16 cellular contexts compared by ENCODE assay signal in genomic region chr22:49633010-49633324, GRCh38.
A peak's percentile ranks its signal among the peaks of the same experiment; 100 is the strongest.
DNase-seq lines count a peak whose midpoint lies in the region; ATAC-seq and TF ChIP-seq lines count a peak whose summit lies in the region.
"Had no signal": no experiment of that assay in that cellular context is flagged by ENCODE, and none has a peak within 500 bp of the region (broad histone marks: within the 10 kb centered on the region; RNA-seq: fewer than 3 reads in every experiment).

No MANE protein-coding gene starts in this region.

- H3K4me1 Mint-ChIP-seq in natural killer cell: peaks cover 6 to 27% of the 10 kb centered on the region in 2 donors

- no peaks in the 10 kb centered on the region for H3K36me3 Mint-ChIP-seq in natural killer cell

- no peak for TF ChIP-seq CTCF in HEK293 (tag by site-specific recombination; IDR thresholded peaks at IDR 0.05)
- no peak for TF ChIP-seq CTCF in osteoblast (IDR thresholded peaks at IDR 0.05; ENCODE audit: extremely low read depth, low read depth, low read length)
- TF ChIP-seq CTCF in natural killer cell (IDR thresholded peaks at IDR 0.05): no peak

- no peak overlapping the region for H3K4me3 Mint-ChIP-seq in natural killer cell

- H3K27ac ChIP-seq in HEK293 (ENCODE audit: extremely low read depth, low read depth, low read length): no peak overlapping the region
- H3K27ac ChIP-seq in right cardiac atrium (ENCODE audit: low read length): no peak overlapping the region
- no peak overlapping the region for H3K27ac ChIP-seq in osteoblast (ENCODE audit: low read depth, low read length)
- H3K27ac ChIP-seq: C4-2B, tibial artery had no signal

- H3K4me3 ChIP-seq in HEK293 (ENCODE audit: low read depth, low read length) (no peak overlapping the region), NT2/D1 (ENCODE audit: insufficient read length, low read depth) (no peak overlapping the region), right cardiac atrium (ENCODE audit: low read length) (no peak overlapping the region), osteoblast (ENCODE audit: insufficient read depth, low read length) (no peak overlapping the region)

- POLR2A ChIA-PET in HEK293 (lab: Yijun Ruan, JAX): no interaction called here

- no peaks in the 10 kb centered on the region for H3K79me2 ChIP-seq in osteoblast (ENCODE audit: insufficient read depth, low read length)

- no peaks in the 10 kb centered on the region for H3K36me3 ChIP-seq in HEK293 (ENCODE audit: control insufficient read depth in 2 of 2, insufficient read depth in 1 of 2, low read length in 2 of 2)
- H3K36me3 ChIP-seq in NT2/D1 (ENCODE audit: insufficient read depth, insufficient read length, low read length): no peaks in the 10 kb centered on the region
- no peaks in the 10 kb centered on the region for H3K36me3 ChIP-seq in osteoblast (ENCODE audit: insufficient read depth, low read length)
- H3K36me3 ChIP-seq: tibial artery had no signal

- intact Hi-C loops in right cardiac atrium (cut with DNase I) (loop anchor here in 1 of 4 donors (10.0 kb wide), 1 partner anchor 1058 kb away; no protein-coding TSS in a partner anchor), natural killer cell (cut with micrococcal nuclease) (no loop called here)

- H3K27me3 ChIP-seq in NT2/D1 (ENCODE audit: insufficient read depth, insufficient read length) (peaks cover 8% of the 10 kb centered on the region), right cardiac atrium (ENCODE audit: control insufficient read depth, insufficient read depth) (no peaks in the 10 kb centered on the region), osteoblast (ENCODE audit: insufficient read depth, low read length) (no peaks in the 10 kb centered on the region)

- H3K9ac ChIP-seq in NT2/D1 (ENCODE audit: insufficient read length, low read depth): peak overlapping the region; percentile 57

- H3K4me2 ChIP-seq in osteoblast (ENCODE audit: insufficient read depth, low read length): no peak overlapping the region

- DNase-seq in NT2/D1 (ENCODE audit: low read depth, low spot score) (no peak), right cardiac atrium (peak in 2 of 3 donors; percentile 44 to 49), osteoblast (ENCODE audit: insufficient read length, low spot score, missing footprints) (peak; percentile 89), natural killer cell (no peak), NCI-H1436 treated with DMSO at 0.1 percent for 48 hours (lab: John Stamatoyannopoulos, UW) (no peak), KG1 (lab: John Stamatoyannopoulos, UW) (no peak)
- DNase-seq: activated CD8-positive, alpha-beta memory T cell treated with anti-CD3 and anti-CD28 coated beads, Interleukin-2, amount 50 U/mL, for 4 hours; activated gamma-delta T cell treated with Interleukin-2 at 50 U/mL for 16 hours; cortex of kidney; NCI-H2081 treated with DMSO at 0.1 percent for 48 hours; NK-92 treated with Interleukin-12 subunit alpha and Interleukin-12 subunit beta, amount 100 ng/mL, for 24 hours; RPMI8226; stimulated activated CD4-positive, alpha-beta T cell treated with anti-CD3 and anti-CD28 coated beads, Interleukin-4, amount 100 ng/mL, for 4 hours; tibial artery had no signal

- no peaks in the 10 kb centered on the region for H4K20me1 ChIP-seq in osteoblast (ENCODE audit: insufficient read depth, low read length)

- no peaks in the 10 kb centered on the region for H3K9me3 ChIP-seq in HEK293 (ENCODE audit: control insufficient read depth, insufficient read depth, low read depth, low read length)
- no peaks in the 10 kb centered on the region for H3K9me3 ChIP-seq in NT2/D1 (ENCODE audit: insufficient read depth, low read length)
- H3K9me3 ChIP-seq in right cardiac atrium (ENCODE audit: control insufficient read depth, low read length): no peaks in the 10 kb centered on the region
- H3K9me3 ChIP-seq in osteoblast (ENCODE audit: low read depth, low read length): no peaks in the 10 kb centered on the region
- H3K9me3 ChIP-seq: tibial artery had no signal

- no peak overlapping the region for H2AFZ ChIP-seq in osteoblast (ENCODE audit: low read length)

- 44% methylated on average over 12 of the region's 12 CpGs for WGBS in right cardiac atrium

- no peaks in the 10 kb centered on the region for H3K9me3 Mint-ChIP-seq in natural killer cell

- H3K27ac Mint-ChIP-seq in natural killer cell: no peak overlapping the region

- CTCF ChIA-PET in HEK293 (lab: Yijun Ruan, JAX): interaction anchor here (0.6 to 1.8 kb wide), 26 partner anchors 9 to 1516 kb away, joined by 3 to 10 read pairs (median 3); no protein-coding TSS in a partner anchor

- no peak for ATAC-seq in right cardiac atrium
- no peak for ATAC-seq in natural killer cell

- no peaks in the 10 kb centered on the region for H3K27me3 Mint-ChIP-seq in natural killer cell (ENCODE audit: low read depth in 2 of 2)

- H3K4me1 ChIP-seq in HEK293 (ENCODE audit: control insufficient read depth, insufficient read depth, low read length): no peaks in the 10 kb centered on the region
- H3K4me1 ChIP-seq in NT2/D1 (ENCODE audit: insufficient read depth, insufficient read length): peaks cover 11% of the 10 kb centered on the region
- H3K4me1 ChIP-seq in right cardiac atrium (ENCODE audit: control insufficient read depth, insufficient read depth, low read length): no peaks in the 10 kb centered on the region
- H3K4me1 ChIP-seq in osteoblast (ENCODE audit: insufficient read depth, low read length): no peaks in the 10 kb centered on the region

TF ChIP-seq in HEK293, 187 proteins besides CTCF, POLR2A, EP300 and RAD21:
- TF ChIP-seq ZIC2 (tag by site-specific recombination; IDR thresholded peaks at IDR 0.05) (peak; percentile 97), MZF1 (tag by site-specific recombination; IDR thresholded peaks at IDR 0.05; ENCODE audit: borderline replicate concordance) (no peak)

Comparison
In these comparisons a context has a peak if more than half of its experiments do, and no peak if none do; other contexts are left out.
1. DNase-seq: peak in right cardiac atrium (2 of 3) and osteoblast (single experiment); none in NT2/D1 (single experiment), natural killer cell (single experiment), NCI-H1436 treated with DMSO at 0.1 percent for 48 hours (single experiment) and KG1 (single experiment).